In genomic region chr6:54267798-54268197, GRCh38 we compare ENCODE assay signal across 8 cellular contexts. TPM values are rescaled to one million over a fixed set of nuclear protein-coding genes. Genes with fewer than 3 reads are reported as not detected.
DNase-seq lines count a peak whose midpoint lies in the region; ATAC-seq and FAIRE-seq lines count a peak whose summit lies in the region.

No MANE protein-coding gene starts in this region.

- FAIRE-seq in islet of Langerhans (lab: Jason Lieb, UNC), result peak; percentile 95

- ATAC-seq in HG03432 (IDR thresholded peaks at IDR 0.05; ENCODE audit: unreplicated experiment), result peak; percentile 49

- DNase-seq in GDM1 (lab: John Stamatoyannopoulos, UW), result peak; percentile 3
- DNase-seq in SK-N-DZ (ENCODE audit: low spot score), result peak; percentile 57
- DNase-seq in NK-92 treated with Interleukin-12 subunit alpha and Interleukin-12 subunit beta, amount 100 ng/mL, for 24 hours (lab: John Stamatoyannopoulos, UW), result no peak
- no peak for DNase-seq in OCI-M2 (lab: John Stamatoyannopoulos, UW; ENCODE audit: unreplicated experiment)
- DNase-seq in NOMO-1 treated with dmso at 0.1 percent for 144 hours (lab: John Stamatoyannopoulos, UW; ENCODE audit: unreplicated experiment), result no peak
- DNase-seq in activated naive CD4-positive, alpha-beta T cell (lab: John Stamatoyannopoulos, UW), result no peak

RNA-seq across cellular contexts. Expression of gene TINAG, which starts 40.4 kb away (rescaled TPM):
- not detected in 2 replicates for polyA plus RNA-seq in SK-N-DZ (2014; cell fraction: cytosol; rRNA removed)
- not detected in 2 replicates for polyA plus RNA-seq in SK-N-DZ (2014; cell fraction: nucleus; rRNA removed)

Comparison
In these comparisons a context has a peak if more than half of its experiments do, and no peak if none do; other contexts are left out.
1. DNase-seq: peak in GDM1 (single experiment) and SK-N-DZ (single experiment); none in NK-92 treated with Interleukin-12 subunit alpha and Interleukin-12 subunit beta, amount 100 ng/mL, for 24 hours (single experiment), OCI-M2 (single experiment), NOMO-1 treated with dmso at 0.1 percent for 144 hours (single experiment) and activated naive CD4-positive, alpha-beta T cell (0 of 4).